In genomic region chr9:69175488-69175872, GRCh38 we compare ENCODE assay signal across 8 cellular contexts. TPM values are rescaled to one million over a fixed set of nuclear protein-coding genes. Genes with fewer than 3 reads are reported as not detected.
A peak's percentile ranks its signal among the peaks of the same experiment; 100 is the strongest.
DNase-seq lines count a peak whose midpoint lies in the region; ATAC-seq and TF ChIP-seq lines count a peak whose summit lies in the region.

No MANE protein-coding gene starts in this region.

- H3K27me3 Mint-ChIP-seq in CD14-positive monocyte (ENCODE audit: low read depth in 3 of 3) = peaks cover 4 to 16% (median 15%) of the 10 kb centered on the region in 3 donors

- no peak overlapping the region for H3K18ac ChIP-seq in trophoblast cell (ENCODE audit: low read length)

- peaks cover 6 to 22% of the 10 kb centered on the region in 2 experiments for H3K4me1 ChIP-seq in trophoblast cell (ENCODE audit: control insufficient read depth in 1 of 2, insufficient read depth in 2 of 2, low read length in 2 of 2)

- H3K4me2 ChIP-seq in trophoblast cell (ENCODE audit: low read length) = peak overlapping the region; percentile 60

- no CpG with 5 or more reads among the region's 8 CpGs for WGBS in trophoblast cell (ENCODE audit: extremely low coverage, insufficient coverage, insufficient read length)

- H3K4me3 ChIP-seq in trophoblast cell (ENCODE audit: low read depth, low read length) = peak overlapping the region; percentile 59

- no peak overlapping the region for H2BK120ac ChIP-seq in trophoblast cell (ENCODE audit: insufficient read depth, low read length, poor library complexity)

- intact Hi-C loops in CD14-positive monocyte (cut with micrococcal nuclease) = no loop called here

- no peak overlapping the region for H3K14ac ChIP-seq in trophoblast cell (ENCODE audit: low read length)

- H4K12ac ChIP-seq in trophoblast cell (ENCODE audit: low read depth, low read length) = no peak overlapping the region

- no peak overlapping the region for H4K8ac ChIP-seq in trophoblast cell (ENCODE audit: low read depth, low read length)

- peaks cover 26% of the 10 kb centered on the region for H3K79me2 ChIP-seq in trophoblast cell (ENCODE audit: control insufficient read depth, insufficient read depth, low read length, poor library complexity)

- no peak overlapping the region for H4K91ac ChIP-seq in trophoblast cell (ENCODE audit: low read depth, low read length)

- DNase-seq in CD14-positive monocyte (ENCODE audit: low spot score) = no peak
- no peak for DNase-seq in caudate nucleus (lab: John Stamatoyannopoulos, UW)
- no peak for DNase-seq in trophoblast cell
- no peak for DNase-seq in NCI-H446 treated with DMSO at 0.1 percent for 48 hours (lab: John Stamatoyannopoulos, UW)
- DNase-seq in GDM1 (lab: John Stamatoyannopoulos, UW) = no peak
- no peak for DNase-seq in ureter (ENCODE audit: low spot score)

- peaks cover 62% of the 10 kb centered on the region for H3K4me1 Mint-ChIP-seq in CD14-positive monocyte

- peak overlapping the region; percentile 95 to 97 for H3K4me3 Mint-ChIP-seq in CD14-positive monocyte

- H3K27ac ChIP-seq in caudate nucleus (ENCODE audit: low read depth, low read length) (peak overlapping the region; percentile 29), trophoblast cell (ENCODE audit: low read depth, low read length) (peak overlapping the region; percentile 60)

- H3K4ac ChIP-seq in trophoblast cell (ENCODE audit: low read depth, low read length) = peak overlapping the region; percentile 9

- H3K36me3 ChIP-seq in trophoblast cell (ENCODE audit: control insufficient read depth in 1 of 2, insufficient read depth in 2 of 2, low read length in 2 of 2) = no peaks in the 10 kb centered on the region

- no peak overlapping the region for H2AK5ac ChIP-seq in trophoblast cell (ENCODE audit: low read length)

- H2AFZ ChIP-seq in trophoblast cell (ENCODE audit: insufficient read depth, low read length, poor library complexity) = no peak overlapping the region

- TF ChIP-seq CTCF in CD14-positive monocyte (IDR thresholded peaks at IDR 0.05) = no peak

- H3K27me3 ChIP-seq in trophoblast cell (ENCODE audit: insufficient read depth, low read length) = no peaks in the 10 kb centered on the region

- peaks cover 27% of the 10 kb centered on the region for H3K79me1 ChIP-seq in trophoblast cell (ENCODE audit: low read length)

- no peak overlapping the region for H3K23ac ChIP-seq in trophoblast cell (ENCODE audit: low read length)

- H3K9ac ChIP-seq in trophoblast cell (ENCODE audit: low read length) = peak overlapping the region; percentile 45

- peaks cover 0 to 2% (median 0%) of the 10 kb centered on the region in 7 donors for H3K9me3 Mint-ChIP-seq in CD14-positive monocyte

- H3K36me3 Mint-ChIP-seq in CD14-positive monocyte = peaks cover 0 to 8% of the 10 kb centered on the region in 2 donors

- no peak overlapping the region for H2BK12ac ChIP-seq in trophoblast cell (ENCODE audit: low read length)

- H3K9me3 ChIP-seq in trophoblast cell (ENCODE audit: insufficient read depth, low read depth, low read length) = no peaks in the 10 kb centered on the region

- peak overlapping the region; percentile 40 to 93 (median 84) for H3K27ac Mint-ChIP-seq in CD14-positive monocyte

- ATAC-seq in GM19452 (IDR thresholded peaks at IDR 0.05; ENCODE audit: unreplicated experiment) (peak; percentile 24), HG03469 (IDR thresholded peaks at IDR 0.05; ENCODE audit: unreplicated experiment) (peak; percentile 15)

- peak overlapping the region; percentile 10 for H2BK5ac ChIP-seq in trophoblast cell (ENCODE audit: low read depth, low read length, poor library complexity)

RNA-seq across cellular contexts. Expression of gene TJP2, which starts 1.4 kb away (rescaled TPM):
- 10 to 100 TPM in 1 of 2 donors, 1 to 10 TPM in 1; 8.0 to 17.8 TPM for polyA plus RNA-seq in CD14-positive monocyte
- 96.7 and 103 TPM in 2 replicates for polyA plus RNA-seq in trophoblast cell (2013)
- 197 TPM for total RNA-seq in ureter
